20 cellular contexts compared by ENCODE assay signal in genomic region chr18:9965711-9966624, GRCh38. TPM values are rescaled to one million over a fixed set of nuclear protein-coding genes. Genes with fewer than 3 reads are reported as not detected.
A peak's percentile ranks its signal among the peaks of the same experiment; 100 is the strongest.
DNase-seq lines count a peak whose midpoint lies in the region; ATAC-seq, FAIRE-seq and TF ChIP-seq lines count a peak whose summit lies in the region.
"Had no signal": no experiment of that assay in that cellular context is flagged by ENCODE, and none has a peak within 500 bp of the region (broad histone marks: within the 10 kb centered on the region; RNA-seq: fewer than 3 reads in every experiment).

No MANE protein-coding gene starts in this region.

- H3K18ac ChIP-seq in mesenchymal stem cell (ENCODE audit: low read depth in 1 of 2, low read length in 2 of 2) = no peak overlapping the region

- H2BK5ac ChIP-seq in mesenchymal stem cell (ENCODE audit: low read depth, low read length, poor library complexity, severe bottlenecking) = no peak overlapping the region

- no peak overlapping the region for H4K8ac ChIP-seq in mesenchymal stem cell (ENCODE audit: low read length)

- H2BK15ac ChIP-seq in mesenchymal stem cell (ENCODE audit: low read depth, poor library complexity, severe bottlenecking) = peak overlapping the region; percentile 48

- H2BK120ac ChIP-seq in mesenchymal stem cell (ENCODE audit: low read depth, low read length) = no peak overlapping the region

- no peak for FAIRE-seq in bronchial epithelial cell (lab: Jason Lieb, UNC)
- FAIRE-seq: H54 had no signal

- no peak for ATAC-seq in GM21526 (IDR thresholded peaks at IDR 0.05; ENCODE audit: low FRiP score, unreplicated experiment)
- no peak for ATAC-seq in activated T-cell treated with anti-CD3 and anti-CD28 coated beads, Interleukin-2, amount 50 U/mL, for 72 hours (replicated peaks in 1 of 2)
- ATAC-seq: activated naive CD8-positive, alpha-beta T cell treated with anti-CD3 and anti-CD28 coated beads, Interleukin-2, amount 50 U/mL, for 24 hours; heart right ventricle; right lobe of liver had no signal

- H3K4ac ChIP-seq in mesenchymal stem cell (ENCODE audit: low read depth in 1 of 2, low read length in 2 of 2) = peak overlapping the region in 1 of 2 experiments; percentile 16

- no peak overlapping the region for H3K27ac ChIP-seq in mesenchymal stem cell (ENCODE audit: low read length, poor library complexity, severe bottlenecking)
- H3K27ac ChIP-seq: esophagus squamous epithelium, heart right ventricle, lower lobe of right lung, right lobe of liver had no signal

- no peak overlapping the region for H3K27ac Mint-ChIP-seq in activated T-cell treated with anti-CD3 and anti-CD28 coated beads, Interleukin-2, amount 50 U/mL, for 72 hours
- H3K27ac Mint-ChIP-seq: activated CD4-positive, alpha-beta T cell treated with anti-CD3 and anti-CD28 coated beads, Interleukin-2, amount 10 ng/mL, durations not matched to agents 24 days and 14 days; activated naive CD8-positive, alpha-beta T cell treated with anti-CD3 and anti-CD28 coated beads, Interleukin-2, amount 50 U/mL, for 24 hours had no signal

- no peak overlapping the region for H3K4me2 ChIP-seq in mesenchymal stem cell (ENCODE audit: low read length, poor library complexity, severe bottlenecking)

- H3K4me3 ChIP-seq in bronchial epithelial cell (ENCODE audit: low read depth, low read length) = no peak overlapping the region
- no peak overlapping the region for H3K4me3 ChIP-seq in mesenchymal stem cell (ENCODE audit: insufficient read depth in 1 of 2, low read depth in 1 of 2, low read length in 2 of 2)
- no peak overlapping the region for H3K4me3 ChIP-seq in foreskin fibroblast (ENCODE audit: low read depth in 1 of 2, low read length in 2 of 2)
- H3K4me3 ChIP-seq: esophagus squamous epithelium, heart right ventricle, lower lobe of right lung, right lobe of liver had no signal

- peak overlapping the region in 1 of 2 experiments; percentile 17 for H2BK12ac ChIP-seq in mesenchymal stem cell (ENCODE audit: low read length in 2 of 2)

- H3K23ac ChIP-seq in mesenchymal stem cell (ENCODE audit: low read length in 2 of 2) = no peak overlapping the region

- no peak overlapping the region for H3K9ac ChIP-seq in mesenchymal stem cell (ENCODE audit: low read length)

- no peaks in the 10 kb centered on the region for H3K9me3 Mint-ChIP-seq in activated T-cell treated with anti-CD3 and anti-CD28 coated beads, Interleukin-2, amount 50 U/mL, for 72 hours
- H3K9me3 Mint-ChIP-seq: activated CD4-positive, alpha-beta T cell treated with anti-CD3 and anti-CD28 coated beads, Interleukin-2, amount 10 ng/mL, durations not matched to agents 24 days and 14 days; activated naive CD8-positive, alpha-beta T cell treated with anti-CD3 and anti-CD28 coated beads, Interleukin-2, amount 50 U/mL, for 24 hours; IgD-negative memory B cell had no signal

- no peaks in the 10 kb centered on the region for H3K36me3 Mint-ChIP-seq in activated T-cell treated with anti-CD3 and anti-CD28 coated beads, Interleukin-2, amount 50 U/mL, for 72 hours (ENCODE audit: insufficient read depth in 2 of 2)

- H3K36me3 ChIP-seq in bronchial epithelial cell (ENCODE audit: control insufficient read depth, insufficient read depth, low read length) (no peaks in the 10 kb centered on the region), mesenchymal stem cell (ENCODE audit: control insufficient read depth in 1 of 2, insufficient read depth in 2 of 2, low read depth in 1 of 2, low read length in 2 of 2) (no peaks in the 10 kb centered on the region)
- H3K36me3 ChIP-seq: esophagus squamous epithelium, heart right ventricle, lower lobe of right lung, right lobe of liver had no signal

- H2AK5ac ChIP-seq in mesenchymal stem cell (ENCODE audit: low read length, severe bottlenecking) = no peak overlapping the region

- peaks cover 32% of the 10 kb centered on the region for H3K27me3 Mint-ChIP-seq in activated T-cell treated with anti-CD3 and anti-CD28 coated beads, Interleukin-2, amount 50 U/mL, for 72 hours (ENCODE audit: low read depth)

- no peaks in the 10 kb centered on the region for H3K79me1 ChIP-seq in mesenchymal stem cell (replicated peaks; ENCODE audit: low read length, poor library complexity, severe bottlenecking)

- peak; percentile 56 for DNase-seq in EH (ENCODE audit: low read depth)
- peak; percentile 24 for DNase-seq in NAMALWA (ENCODE audit: low spot score)
- DNase-seq in bronchial epithelial cell (ENCODE audit: low read depth) = peak; percentile 56
- DNase-seq in mesenchymal stem cell = peak; percentile 40
- DNase-seq in foreskin fibroblast = no peak
- DNase-seq in activated T-cell treated with anti-CD3 and anti-CD28 coated beads, Interleukin-2, amount 50 U/mL, for 72 hours = no peak
- no peak for DNase-seq in LoVo (ENCODE audit: low spot score)
- DNase-seq: activated CD4-positive, alpha-beta T cell treated with anti-CD3 and anti-CD28 coated beads, Interleukin-2, amount 10 ng/mL, durations not matched to agents 24 days and 14 days; activated effector memory CD4-positive, alpha-beta T cell treated with Interleukin-2 at 50 U/mL for 16 hours; activated naive CD8-positive, alpha-beta T cell treated with anti-CD3 and anti-CD28 coated beads, Interleukin-2, amount 50 U/mL, for 24 hours; esophagus squamous epithelium; heart right ventricle; lower lobe of right lung; NCI-H1694 treated with DMSO at 0.1 percent for 48 hours; NK-92 treated with Interleukin-12 subunit alpha and Interleukin-12 subunit beta, amount 100 ng/mL, for 24 hours; right lobe of liver; stimulated activated naive CD4-positive, alpha-beta T cell had no signal

- no peak overlapping the region for H3K4me3 Mint-ChIP-seq in activated T-cell treated with anti-CD3 and anti-CD28 coated beads, Interleukin-2, amount 50 U/mL, for 72 hours
- H3K4me3 Mint-ChIP-seq: activated CD4-positive, alpha-beta T cell treated with anti-CD3 and anti-CD28 coated beads, Interleukin-2, amount 10 ng/mL, durations not matched to agents 24 days and 14 days; activated naive CD8-positive, alpha-beta T cell treated with anti-CD3 and anti-CD28 coated beads, Interleukin-2, amount 50 U/mL, for 24 hours; IgD-negative memory B cell had no signal

- no peak overlapping the region for H3K14ac ChIP-seq in mesenchymal stem cell (ENCODE audit: low read length in 2 of 2)

- no peak for TF ChIP-seq CTCF in bronchial epithelial cell (IDR thresholded peaks at IDR 0.05; ENCODE audit: insufficient read depth, low read length, severe bottlenecking)
- no peak for TF ChIP-seq CTCF in foreskin fibroblast (IDR thresholded peaks at IDR 0.05; ENCODE audit: low read depth, low read length)

- H3K4me1 Mint-ChIP-seq in activated T-cell treated with anti-CD3 and anti-CD28 coated beads, Interleukin-2, amount 50 U/mL, for 72 hours (ENCODE audit: low read depth) = peaks cover 24% of the 10 kb centered on the region

- H4K91ac ChIP-seq in mesenchymal stem cell (ENCODE audit: low read length) = no peak overlapping the region

- H3K27me3 ChIP-seq in bronchial epithelial cell (ENCODE audit: control insufficient read depth, insufficient read depth, low read length) = no peaks in the 10 kb centered on the region
- peaks cover 0 to 20% of the 10 kb centered on the region in 2 experiments for H3K27me3 ChIP-seq in mesenchymal stem cell (ENCODE audit: control insufficient read depth in 1 of 2, insufficient read depth in 1 of 2, low read length in 2 of 2)
- H3K27me3 ChIP-seq: right lobe of liver had no signal

- no peaks in the 10 kb centered on the region for H3K9me3 ChIP-seq in mesenchymal stem cell (ENCODE audit: control insufficient read depth, low read length)
- H3K9me3 ChIP-seq: esophagus squamous epithelium, heart right ventricle, lower lobe of right lung, right lobe of liver had no signal

- 82% methylated on average over 7 of the region's 9 CpGs for WGBS in mesenchymal stem cell

- peaks cover 5% of the 10 kb centered on the region for H3K4me1 ChIP-seq in mesenchymal stem cell (ENCODE audit: control insufficient read depth, insufficient read depth, low read depth, low read length)
- H3K4me1 ChIP-seq: right lobe of liver had no signal

- no peak overlapping the region for H2AFZ ChIP-seq in mesenchymal stem cell (ENCODE audit: low read depth, low read length)

RNA-seq across cellular contexts. Expression of gene VAPA, which starts 52.2 kb away (rescaled TPM):
- total RNA-seq in bronchial epithelial cell = 270 and 356 TPM in 2 replicates
- polyA plus RNA-seq in mesenchymal stem cell (2013, experiment 1 of 2) = 185 TPM
- polyA plus RNA-seq in mesenchymal stem cell (2013, experiment 2 of 2) = 192 TPM
- total RNA-seq in activated T-cell treated with anti-CD3 and anti-CD28 coated beads, Interleukin-2, amount 50 U/mL, for 72 hours = 100 to 1,000 TPM; 197 to 209 TPM

Comparison
In these comparisons a context has a peak if more than half of its experiments do, and no peak if none do; other contexts are left out.
1. DNase-seq: peak in EH (single experiment), NAMALWA (single experiment), bronchial epithelial cell (single experiment) and mesenchymal stem cell (single experiment); none in foreskin fibroblast (0 of 2), activated T-cell treated with anti-CD3 and anti-CD28 coated beads, Interleukin-2, amount 50 U/mL, for 72 hours (0 of 2) and LoVo (single experiment).